In the genomic region with DNA sequence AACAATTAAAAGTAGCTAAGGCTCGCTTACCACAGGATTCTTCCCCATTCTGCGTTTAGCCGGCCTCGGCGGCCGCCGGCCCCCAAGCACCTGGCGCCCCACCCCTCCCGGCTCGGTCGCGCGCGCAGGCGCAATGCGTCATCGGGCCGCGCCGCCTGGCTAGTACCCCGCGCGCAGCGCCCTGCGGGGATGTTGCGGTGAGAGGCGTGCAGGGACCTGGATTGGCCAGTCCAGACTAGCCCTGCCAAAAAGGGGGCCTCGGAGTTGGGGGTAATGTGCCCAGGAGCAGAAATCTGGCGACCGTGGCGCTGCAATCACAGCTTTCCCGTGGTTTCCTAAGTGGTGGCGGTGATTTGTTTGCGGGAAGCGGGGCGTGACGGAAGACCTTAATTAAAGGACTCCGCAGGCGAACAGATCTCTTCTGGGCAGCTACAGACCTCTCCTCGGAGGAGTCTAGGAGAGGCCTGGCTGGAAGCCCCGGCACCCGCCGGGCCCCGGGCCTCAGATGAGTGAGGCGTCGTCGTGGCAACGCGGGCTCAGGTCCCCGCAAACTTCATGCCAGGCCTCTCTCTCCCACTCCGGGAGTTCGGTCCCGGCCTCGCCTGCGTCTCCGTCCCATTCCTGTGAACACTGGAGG, we compare ENCODE assay signal across 1 cellular context.
TF ChIP-seq lines count a peak whose summit lies in the region.

No MANE protein-coding gene starts in this region.

TF ChIP-seq in WTC11, 78 proteins besides CTCF, POLR2A, EP300 and RAD21 (continued from another document):
- TF ChIP-seq, protein P1, sequence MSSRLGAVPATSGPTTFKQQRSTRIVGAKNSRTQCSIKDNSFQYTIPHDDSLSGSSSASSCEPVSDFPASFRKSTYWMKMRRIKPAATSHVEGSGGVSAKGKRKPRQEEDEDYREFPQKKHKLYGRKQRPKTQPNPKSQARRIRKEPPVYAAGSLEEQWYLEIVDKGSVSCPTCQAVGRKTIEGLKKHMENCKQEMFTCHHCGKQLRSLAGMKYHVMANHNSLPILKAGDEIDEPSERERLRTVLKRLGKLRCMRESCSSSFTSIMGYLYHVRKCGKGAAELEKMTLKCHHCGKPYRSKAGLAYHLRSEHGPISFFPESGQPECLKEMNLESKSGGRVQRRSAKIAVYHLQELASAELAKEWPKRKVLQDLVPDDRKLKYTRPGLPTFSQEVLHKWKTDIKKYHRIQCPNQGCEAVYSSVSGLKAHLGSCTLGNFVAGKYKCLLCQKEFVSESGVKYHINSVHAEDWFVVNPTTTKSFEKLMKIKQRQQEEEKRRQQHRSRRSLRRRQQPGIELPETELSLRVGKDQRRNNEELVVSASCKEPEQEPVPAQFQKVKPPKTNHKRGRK (CRISPR knock-in tag; IDR thresholded peaks at IDR 0.05; ENCODE audit: borderline replicate concordance): no peak
- TF ChIP-seq ZNF416 (CRISPR knock-in tag; IDR thresholded peaks at IDR 0.05) (no peak), CREB1 (CRISPR knock-in tag; IDR thresholded peaks at IDR 0.05) (no peak), FOXP1 (CRISPR knock-in tag; IDR thresholded peaks at IDR 0.05; ENCODE audit: borderline replicate concordance) (peak; percentile 35; the same call in 1 of the 2 replicates), GTF2I (CRISPR knock-in tag; conservative IDR thresholded peaks at IDR 0.05) (no peak), GABPB1 (CRISPR knock-in tag; IDR thresholded peaks at IDR 0.05) (peak; percentile 19; the same call in 1 of the 2 replicates), GRHL2 (CRISPR knock-in tag; IDR thresholded peaks at IDR 0.05; ENCODE audit: insufficient replicate concordance, severe bottlenecking) (no peak), ZNF396 (CRISPR knock-in tag; IDR thresholded peaks at IDR 0.05; ENCODE audit: borderline replicate concordance) (no peak), NFE2L1 (CRISPR knock-in tag; IDR thresholded peaks at IDR 0.05) (no peak), ZNF263 (CRISPR knock-in tag; IDR thresholded peaks at IDR 0.05; ENCODE audit: low read depth) (no peak), SP1 (CRISPR knock-in tag; conservative IDR thresholded peaks at IDR 0.05) (peak; percentile 66), ETV6 (CRISPR knock-in tag; IDR thresholded peaks at IDR 0.05) (peak; percentile 64; the same call in 1 of the 2 replicates), ZNF138 (CRISPR knock-in tag; conservative IDR thresholded peaks at IDR 0.05) (no peak), TEAD1 (CRISPR knock-in tag; IDR thresholded peaks at IDR 0.05) (peak; percentile 62; the same call in 1 of the 2 replicates), CREM (CRISPR knock-in tag; IDR thresholded peaks at IDR 0.05) (peak; percentile 98), ZNF232 (CRISPR knock-in tag; IDR thresholded peaks at IDR 0.05) (peak; percentile 24; the same call in 1 of the 2 replicates), ZNF219 (CRISPR knock-in tag; IDR thresholded peaks at IDR 0.05; ENCODE audit: borderline replicate concordance) (peak; percentile 49; the same call in 1 of the 2 replicates), MYBL2 (CRISPR knock-in tag; IDR thresholded peaks at IDR 0.05) (peak; percentile 75)
- TF ChIP-seq, protein P2, sequence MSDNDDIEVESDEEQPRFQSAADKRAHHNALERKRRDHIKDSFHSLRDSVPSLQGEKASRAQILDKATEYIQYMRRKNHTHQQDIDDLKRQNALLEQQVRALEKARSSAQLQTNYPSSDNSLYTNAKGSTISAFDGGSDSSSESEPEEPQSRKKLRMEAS (CRISPR knock-in tag; IDR thresholded peaks at IDR 0.05): peak; percentile 84; the same call in 1 of the 2 replicates
- TF ChIP-seq, protein P3, sequence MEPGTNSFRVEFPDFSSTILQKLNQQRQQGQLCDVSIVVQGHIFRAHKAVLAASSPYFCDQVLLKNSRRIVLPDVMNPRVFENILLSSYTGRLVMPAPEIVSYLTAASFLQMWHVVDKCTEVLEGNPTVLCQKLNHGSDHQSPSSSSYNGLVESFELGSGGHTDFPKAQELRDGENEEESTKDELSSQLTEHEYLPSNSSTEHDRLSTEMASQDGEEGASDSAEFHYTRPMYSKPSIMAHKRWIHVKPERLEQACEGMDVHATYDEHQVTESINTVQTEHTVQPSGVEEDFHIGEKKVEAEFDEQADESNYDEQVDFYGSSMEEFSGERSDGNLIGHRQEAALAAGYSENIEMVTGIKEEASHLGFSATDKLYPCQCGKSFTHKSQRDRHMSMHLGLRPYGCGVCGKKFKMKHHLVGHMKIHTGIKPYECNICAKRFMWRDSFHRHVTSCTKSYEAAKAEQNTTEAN (CRISPR knock-in tag; IDR thresholded peaks at IDR 0.05): 0 out of 2 replicates have a peak, but pooled peaks have one; percentile 60
- TF ChIP-seq, protein P4, sequence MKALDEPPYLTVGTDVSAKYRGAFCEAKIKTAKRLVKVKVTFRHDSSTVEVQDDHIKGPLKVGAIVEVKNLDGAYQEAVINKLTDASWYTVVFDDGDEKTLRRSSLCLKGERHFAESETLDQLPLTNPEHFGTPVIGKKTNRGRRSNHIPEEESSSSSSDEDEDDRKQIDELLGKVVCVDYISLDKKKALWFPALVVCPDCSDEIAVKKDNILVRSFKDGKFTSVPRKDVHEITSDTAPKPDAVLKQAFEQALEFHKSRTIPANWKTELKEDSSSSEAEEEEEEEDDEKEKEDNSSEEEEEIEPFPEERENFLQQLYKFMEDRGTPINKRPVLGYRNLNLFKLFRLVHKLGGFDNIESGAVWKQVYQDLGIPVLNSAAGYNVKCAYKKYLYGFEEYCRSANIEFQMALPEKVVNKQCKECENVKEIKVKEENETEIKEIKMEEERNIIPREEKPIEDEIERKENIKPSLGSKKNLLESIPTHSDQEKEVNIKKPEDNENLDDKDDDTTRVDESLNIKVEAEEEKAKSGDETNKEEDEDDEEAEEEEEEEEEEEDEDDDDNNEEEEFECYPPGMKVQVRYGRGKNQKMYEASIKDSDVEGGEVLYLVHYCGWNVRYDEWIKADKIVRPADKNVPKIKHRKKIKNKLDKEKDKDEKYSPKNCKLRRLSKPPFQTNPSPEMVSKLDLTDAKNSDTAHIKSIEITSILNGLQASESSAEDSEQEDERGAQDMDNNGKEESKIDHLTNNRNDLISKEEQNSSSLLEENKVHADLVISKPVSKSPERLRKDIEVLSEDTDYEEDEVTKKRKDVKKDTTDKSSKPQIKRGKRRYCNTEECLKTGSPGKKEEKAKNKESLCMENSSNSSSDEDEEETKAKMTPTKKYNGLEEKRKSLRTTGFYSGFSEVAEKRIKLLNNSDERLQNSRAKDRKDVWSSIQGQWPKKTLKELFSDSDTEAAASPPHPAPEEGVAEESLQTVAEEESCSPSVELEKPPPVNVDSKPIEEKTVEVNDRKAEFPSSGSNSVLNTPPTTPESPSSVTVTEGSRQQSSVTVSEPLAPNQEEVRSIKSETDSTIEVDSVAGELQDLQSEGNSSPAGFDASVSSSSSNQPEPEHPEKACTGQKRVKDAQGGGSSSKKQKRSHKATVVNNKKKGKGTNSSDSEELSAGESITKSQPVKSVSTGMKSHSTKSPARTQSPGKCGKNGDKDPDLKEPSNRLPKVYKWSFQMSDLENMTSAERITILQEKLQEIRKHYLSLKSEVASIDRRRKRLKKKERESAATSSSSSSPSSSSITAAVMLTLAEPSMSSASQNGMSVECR (CRISPR knock-in tag; IDR thresholded peaks at IDR 0.05; ENCODE audit: borderline replicate concordance): peak; percentile 36; the same call in 1 of the 2 replicates
- TF ChIP-seq, protein P5, sequence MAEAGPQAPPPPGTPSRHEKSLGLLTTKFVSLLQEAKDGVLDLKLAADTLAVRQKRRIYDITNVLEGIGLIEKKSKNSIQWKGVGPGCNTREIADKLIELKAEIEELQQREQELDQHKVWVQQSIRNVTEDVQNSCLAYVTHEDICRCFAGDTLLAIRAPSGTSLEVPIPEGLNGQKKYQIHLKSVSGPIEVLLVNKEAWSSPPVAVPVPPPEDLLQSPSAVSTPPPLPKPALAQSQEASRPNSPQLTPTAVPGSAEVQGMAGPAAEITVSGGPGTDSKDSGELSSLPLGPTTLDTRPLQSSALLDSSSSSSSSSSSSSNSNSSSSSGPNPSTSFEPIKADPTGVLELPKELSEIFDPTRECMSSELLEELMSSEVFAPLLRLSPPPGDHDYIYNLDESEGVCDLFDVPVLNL (CRISPR knock-in tag; IDR thresholded peaks at IDR 0.05; ENCODE audit: borderline replicate concordance, low read depth): no peak
- TF ChIP-seq, protein P6, sequence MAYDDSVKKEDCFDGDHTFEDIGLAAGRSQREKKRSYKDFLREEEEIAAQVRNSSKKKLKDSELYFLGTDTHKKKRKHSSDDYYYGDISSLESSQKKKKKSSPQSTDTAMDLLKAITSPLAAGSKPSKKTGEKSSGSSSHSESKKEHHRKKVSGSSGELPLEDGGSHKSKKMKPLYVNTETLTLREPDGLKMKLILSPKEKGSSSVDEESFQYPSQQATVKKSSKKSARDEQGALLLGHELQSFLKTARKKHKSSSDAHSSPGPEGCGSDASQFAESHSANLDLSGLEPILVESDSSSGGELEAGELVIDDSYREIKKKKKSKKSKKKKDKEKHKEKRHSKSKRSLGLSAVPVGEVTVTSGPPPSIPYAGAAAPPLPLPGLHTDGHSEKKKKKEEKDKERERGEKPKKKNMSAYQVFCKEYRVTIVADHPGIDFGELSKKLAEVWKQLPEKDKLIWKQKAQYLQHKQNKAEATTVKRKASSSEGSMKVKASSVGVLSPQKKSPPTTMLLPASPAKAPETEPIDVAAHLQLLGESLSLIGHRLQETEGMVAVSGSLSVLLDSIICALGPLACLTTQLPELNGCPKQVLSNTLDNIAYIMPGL (CRISPR knock-in tag; IDR thresholded peaks at IDR 0.05): peak; percentile 58; the same call in 1 of the 2 replicates
- TF ChIP-seq, protein P7, sequence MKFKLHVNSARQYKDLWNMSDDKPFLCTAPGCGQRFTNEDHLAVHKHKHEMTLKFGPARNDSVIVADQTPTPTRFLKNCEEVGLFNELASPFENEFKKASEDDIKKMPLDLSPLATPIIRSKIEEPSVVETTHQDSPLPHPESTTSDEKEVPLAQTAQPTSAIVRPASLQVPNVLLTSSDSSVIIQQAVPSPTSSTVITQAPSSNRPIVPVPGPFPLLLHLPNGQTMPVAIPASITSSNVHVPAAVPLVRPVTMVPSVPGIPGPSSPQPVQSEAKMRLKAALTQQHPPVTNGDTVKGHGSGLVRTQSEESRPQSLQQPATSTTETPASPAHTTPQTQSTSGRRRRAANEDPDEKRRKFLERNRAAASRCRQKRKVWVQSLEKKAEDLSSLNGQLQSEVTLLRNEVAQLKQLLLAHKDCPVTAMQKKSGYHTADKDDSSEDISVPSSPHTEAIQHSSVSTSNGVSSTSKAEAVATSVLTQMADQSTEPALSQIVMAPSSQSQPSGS (CRISPR knock-in tag; IDR thresholded peaks at IDR 0.05; ENCODE audit: borderline replicate concordance, low read depth): no peak
- TF ChIP-seq, protein P8, sequence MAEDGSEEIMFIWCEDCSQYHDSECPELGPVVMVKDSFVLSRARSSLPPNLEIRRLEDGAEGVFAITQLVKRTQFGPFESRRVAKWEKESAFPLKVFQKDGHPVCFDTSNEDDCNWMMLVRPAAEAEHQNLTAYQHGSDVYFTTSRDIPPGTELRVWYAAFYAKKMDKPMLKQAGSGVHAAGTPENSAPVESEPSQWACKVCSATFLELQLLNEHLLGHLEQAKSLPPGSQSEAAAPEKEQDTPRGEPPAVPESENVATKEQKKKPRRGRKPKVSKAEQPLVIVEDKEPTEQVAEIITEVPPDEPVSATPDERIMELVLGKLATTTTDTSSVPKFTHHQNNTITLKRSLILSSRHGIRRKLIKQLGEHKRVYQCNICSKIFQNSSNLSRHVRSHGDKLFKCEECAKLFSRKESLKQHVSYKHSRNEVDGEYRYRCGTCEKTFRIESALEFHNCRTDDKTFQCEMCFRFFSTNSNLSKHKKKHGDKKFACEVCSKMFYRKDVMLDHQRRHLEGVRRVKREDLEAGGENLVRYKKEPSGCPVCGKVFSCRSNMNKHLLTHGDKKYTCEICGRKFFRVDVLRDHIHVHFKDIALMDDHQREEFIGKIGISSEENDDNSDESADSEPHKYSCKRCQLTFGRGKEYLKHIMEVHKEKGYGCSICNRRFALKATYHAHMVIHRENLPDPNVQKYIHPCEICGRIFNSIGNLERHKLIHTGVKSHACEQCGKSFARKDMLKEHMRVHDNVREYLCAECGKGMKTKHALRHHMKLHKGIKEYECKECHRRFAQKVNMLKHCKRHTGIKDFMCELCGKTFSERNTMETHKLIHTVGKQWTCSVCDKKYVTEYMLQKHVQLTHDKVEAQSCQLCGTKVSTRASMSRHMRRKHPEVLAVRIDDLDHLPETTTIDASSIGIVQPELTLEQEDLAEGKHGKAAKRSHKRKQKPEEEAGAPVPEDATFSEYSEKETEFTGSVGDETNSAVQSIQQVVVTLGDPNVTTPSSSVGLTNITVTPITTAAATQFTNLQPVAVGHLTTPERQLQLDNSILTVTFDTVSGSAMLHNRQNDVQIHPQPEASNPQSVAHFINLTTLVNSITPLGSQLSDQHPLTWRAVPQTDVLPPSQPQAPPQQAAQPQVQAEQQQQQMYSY (CRISPR knock-in tag; IDR thresholded peaks at IDR 0.05): no peak
- TF ChIP-seq, protein P9, sequence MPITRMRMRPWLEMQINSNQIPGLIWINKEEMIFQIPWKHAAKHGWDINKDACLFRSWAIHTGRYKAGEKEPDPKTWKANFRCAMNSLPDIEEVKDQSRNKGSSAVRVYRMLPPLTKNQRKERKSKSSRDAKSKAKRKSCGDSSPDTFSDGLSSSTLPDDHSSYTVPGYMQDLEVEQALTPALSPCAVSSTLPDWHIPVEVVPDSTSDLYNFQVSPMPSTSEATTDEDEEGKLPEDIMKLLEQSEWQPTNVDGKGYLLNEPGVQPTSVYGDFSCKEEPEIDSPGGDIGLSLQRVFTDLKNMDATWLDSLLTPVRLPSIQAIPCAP (CRISPR knock-in tag; IDR thresholded peaks at IDR 0.05): 0 out of 2 replicates have a peak, but pooled peaks have one; percentile 52
